ENCODE assay signal across 10 cellular contexts in genomic region chr3:157335677-157336076, GRCh38.
DNase-seq lines count a peak whose midpoint lies in the region; ATAC-seq, FAIRE-seq and TF ChIP-seq lines count a peak whose summit lies in the region.
"Had no signal": no experiment of that assay in that cellular context is flagged by ENCODE, and none has a peak within 500 bp of the region (broad histone marks: within the 10 kb centered on the region; RNA-seq: fewer than 3 reads in every experiment).

No MANE protein-coding gene starts in this region.

- no peak overlapping the region for H3K27ac ChIP-seq in left lung

- intact Hi-C loops in left lung (cut with DNase I), result no loop called here

- H3K36me3 ChIP-seq in left lung, result no peaks in the 10 kb centered on the region

- no peak overlapping the region for H3K4me3 ChIP-seq in left lung

- TF ChIP-seq CTCF in left lung (IDR thresholded peaks at IDR 0.05), result no peak

- in situ Hi-C loops in G401 (cut with HindIII; ENCODE audit: low sequenced_read_pairs), result no loop called here

- no peaks in the 10 kb centered on the region for H3K27me3 ChIP-seq in left lung

- peak; percentile 83 for FAIRE-seq in RCC 7860 (lab: Jason Lieb, UNC)

- DNase-seq in G401 (ENCODE audit: low spot score), result peak; percentile 6
- peak; percentile 83 for DNase-seq in RCC 7860 (ENCODE audit: low spot score)
- DNase-seq in fibroblast of peridontal ligament (ENCODE audit: extremely low read depth), result peak; percentile 93
- DNase-seq in pulmonary artery endothelial cell (ENCODE audit: low read depth, low spot score), result peak; percentile 97
- DNase-seq in NOMO-1 (lab: John Stamatoyannopoulos, UW; ENCODE audit: unreplicated experiment in 2 of 2), result no peak
- no peak for DNase-seq in central memory CD4-positive, alpha-beta T cell
- DNase-seq in left lung, result no peak
- DNase-seq: activated effector memory CD4-positive, alpha-beta T cell treated with Interleukin-2 at 50 U/mL for 16 hours; immature natural killer cell had no signal

- no peaks in the 10 kb centered on the region for H3K4me1 ChIP-seq in left lung

- peaks cover 0 to 3% of the 10 kb centered on the region in 2 donors for H3K9me3 ChIP-seq in left lung

- ATAC-seq in left lung (no peak), HG03039 (IDR thresholded peaks at IDR 0.05; ENCODE audit: unreplicated experiment) (no peak)

Comparison
In these comparisons a context has a peak if more than half of its experiments do, and no peak if none do; other contexts are left out.
1. DNase-seq: peak in G401 (single experiment), RCC 7860 (single experiment), fibroblast of peridontal ligament (single experiment) and pulmonary artery endothelial cell (single experiment); none in NOMO-1 (0 of 2), central memory CD4-positive, alpha-beta T cell (single experiment) and left lung (0 of 2).